Comparison of ENCODE assay signal across 1 cellular context in the genomic region with DNA sequence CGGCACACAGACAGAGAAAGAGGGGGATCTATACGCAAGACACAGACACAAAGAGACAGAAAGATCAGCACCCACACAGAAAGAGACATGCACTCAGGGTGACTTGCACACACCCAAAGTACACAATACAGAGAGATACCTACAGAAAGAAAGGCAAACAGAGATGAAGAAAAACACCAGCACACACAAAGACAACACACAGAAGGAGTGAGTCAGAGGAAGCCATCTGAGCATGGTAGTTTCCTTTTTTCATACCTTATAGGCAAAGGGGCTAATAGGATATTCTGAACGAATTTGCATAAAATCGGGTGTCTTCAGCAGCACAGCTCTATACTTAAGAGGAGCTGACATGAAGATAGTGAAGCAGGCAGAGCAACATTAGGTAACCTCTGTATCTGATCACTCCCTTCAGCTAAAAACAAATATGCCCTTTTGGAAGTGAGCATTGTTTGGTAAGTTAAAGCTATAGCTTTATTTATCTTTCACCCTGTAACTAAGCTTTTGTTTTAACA.
TF ChIP-seq lines count a peak whose summit lies in the region.

No MANE protein-coding gene starts in this region.

TF ChIP-seq in HepG2, 621 proteins besides CTCF, POLR2A, EP300 and RAD21 (continued from another document and continues in another):
- TF ChIP-seq KLF12 (CRISPR knock-in tag; IDR thresholded peaks at IDR 0.05; ENCODE audit: borderline replicate concordance): no peak
- peak; percentile 61; the same call in 1 of the 2 replicates for TF ChIP-seq ELF3 (CRISPR knock-in tag; IDR thresholded peaks at IDR 0.05)
- TF ChIP-seq ZNF746 (CRISPR knock-in tag; IDR thresholded peaks at IDR 0.05): no peak
- no peak for TF ChIP-seq GABPB1 (CRISPR knock-in tag; IDR thresholded peaks at IDR 0.05)
- TF ChIP-seq ZNF543 (CRISPR knock-in tag; IDR thresholded peaks at IDR 0.05): no peak
- TF ChIP-seq MTA1 (CRISPR knock-in tag; IDR thresholded peaks at IDR 0.05; ENCODE audit: borderline replicate concordance): no peak
- TF ChIP-seq CBX5 (CRISPR knock-in tag; IDR thresholded peaks at IDR 0.05; ENCODE audit: borderline replicate concordance): no peak
- TF ChIP-seq, protein P1, sequence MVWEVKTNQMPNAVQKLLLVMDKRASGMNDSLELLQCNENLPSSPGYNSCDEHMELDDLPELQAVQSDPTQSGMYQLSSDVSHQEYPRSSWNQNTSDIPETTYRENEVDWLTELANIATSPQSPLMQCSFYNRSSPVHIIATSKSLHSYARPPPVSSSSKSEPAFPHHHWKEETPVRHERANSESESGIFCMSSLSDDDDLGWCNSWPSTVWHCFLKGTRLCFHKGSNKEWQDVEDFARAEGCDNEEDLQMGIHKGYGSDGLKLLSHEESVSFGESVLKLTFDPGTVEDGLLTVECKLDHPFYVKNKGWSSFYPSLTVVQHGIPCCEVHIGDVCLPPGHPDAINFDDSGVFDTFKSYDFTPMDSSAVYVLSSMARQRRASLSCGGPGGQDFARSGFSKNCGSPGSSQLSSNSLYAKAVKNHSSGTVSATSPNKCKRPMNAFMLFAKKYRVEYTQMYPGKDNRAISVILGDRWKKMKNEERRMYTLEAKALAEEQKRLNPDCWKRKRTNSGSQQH (CRISPR knock-in tag; IDR thresholded peaks at IDR 0.05; ENCODE audit: low read depth): 0 out of 2 replicates have a peak, but pooled peaks have one; percentile 8
- no peak for TF ChIP-seq ZNF431 (CRISPR knock-in tag; IDR thresholded peaks at IDR 0.05; ENCODE audit: borderline replicate concordance, low read depth)
- TF ChIP-seq THAP11 (CRISPR knock-in tag; IDR thresholded peaks at IDR 0.05): no peak
- no peak for TF ChIP-seq ZNF549 (CRISPR knock-in tag; IDR thresholded peaks at IDR 0.05)
- TF ChIP-seq ZNF550 (CRISPR knock-in tag; IDR thresholded peaks at IDR 0.05; ENCODE audit: borderline replicate concordance): no peak
- TF ChIP-seq ZNF629 (CRISPR knock-in tag; conservative IDR thresholded peaks at IDR 0.05): no peak
- TF ChIP-seq, protein P2, sequence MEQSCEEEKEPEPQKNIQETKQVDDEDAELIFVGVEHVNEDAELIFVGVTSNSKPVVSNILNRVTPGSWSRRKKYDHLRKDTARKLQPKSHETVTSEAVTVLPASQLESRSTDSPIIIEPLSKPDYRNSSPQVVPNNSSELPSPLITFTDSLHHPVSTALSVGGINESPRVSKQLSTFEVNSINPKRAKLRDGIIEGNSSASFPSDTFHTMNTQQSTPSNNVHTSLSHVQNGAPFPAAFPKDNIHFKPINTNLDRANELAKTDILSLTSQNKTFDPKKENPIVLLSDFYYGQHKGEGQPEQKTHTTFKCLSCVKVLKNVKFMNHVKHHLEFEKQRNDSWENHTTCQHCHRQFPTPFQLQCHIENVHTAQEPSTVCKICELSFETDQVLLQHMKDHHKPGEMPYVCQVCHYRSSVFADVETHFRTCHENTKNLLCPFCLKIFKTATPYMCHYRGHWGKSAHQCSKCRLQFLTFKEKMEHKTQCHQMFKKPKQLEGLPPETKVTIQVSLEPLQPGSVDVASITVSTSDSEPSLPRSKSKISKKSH (CRISPR knock-in tag; IDR thresholded peaks at IDR 0.05; ENCODE audit: borderline replicate concordance): no peak
- TF ChIP-seq, protein P3, sequence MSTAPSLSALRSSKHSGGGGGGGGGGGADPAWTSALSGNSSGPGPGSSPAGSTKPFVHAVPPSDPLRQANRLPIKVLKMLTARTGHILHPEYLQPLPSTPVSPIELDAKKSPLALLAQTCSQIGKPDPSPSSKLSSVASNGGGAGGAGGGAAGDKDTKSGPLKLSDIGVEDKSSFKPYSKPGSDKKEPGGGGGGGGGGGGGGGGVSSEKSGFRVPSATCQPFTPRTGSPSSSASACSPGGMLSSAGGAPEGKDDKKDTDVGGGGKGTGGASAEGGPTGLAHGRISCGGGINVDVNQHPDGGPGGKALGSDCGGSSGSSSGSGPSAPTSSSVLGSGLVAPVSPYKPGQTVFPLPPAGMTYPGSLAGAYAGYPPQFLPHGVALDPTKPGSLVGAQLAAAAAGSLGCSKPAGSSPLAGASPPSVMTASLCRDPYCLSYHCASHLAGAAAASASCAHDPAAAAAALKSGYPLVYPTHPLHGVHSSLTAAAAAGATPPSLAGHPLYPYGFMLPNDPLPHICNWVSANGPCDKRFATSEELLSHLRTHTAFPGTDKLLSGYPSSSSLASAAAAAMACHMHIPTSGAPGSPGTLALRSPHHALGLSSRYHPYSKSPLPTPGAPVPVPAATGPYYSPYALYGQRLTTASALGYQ (CRISPR knock-in tag; IDR thresholded peaks at IDR 0.05): no peak; the same call in 1 of the 2 replicates
- no peak for TF ChIP-seq NPAS2 (CRISPR knock-in tag; IDR thresholded peaks at IDR 0.05; ENCODE audit: borderline replicate concordance)
- TF ChIP-seq FOSL1 (CRISPR knock-in tag; IDR thresholded peaks at IDR 0.05; ENCODE audit: borderline replicate concordance): peak; percentile 30; the same call in 1 of the 2 replicates
- TF ChIP-seq, protein P4, sequence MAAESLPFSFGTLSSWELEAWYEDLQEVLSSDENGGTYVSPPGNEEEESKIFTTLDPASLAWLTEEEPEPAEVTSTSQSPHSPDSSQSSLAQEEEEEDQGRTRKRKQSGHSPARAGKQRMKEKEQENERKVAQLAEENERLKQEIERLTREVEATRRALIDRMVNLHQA (CRISPR knock-in tag; IDR thresholded peaks at IDR 0.05): no peak
- no peak for TF ChIP-seq TP53 (CRISPR knock-in tag; conservative IDR thresholded peaks at IDR 0.05)
- TF ChIP-seq SOX13 (IDR thresholded peaks at IDR 0.05): peak; percentile 65; the same call in 1 of the 2 replicates
- peak in 1 of 2 experiments; percentile 90; a peak in 2 of 4 replicates for TF ChIP-seq SOX13 (CRISPR knock-in tag; conservative IDR thresholded peaks at IDR 0.05 in 1 of 2, IDR thresholded peaks at IDR 0.05 in 1 of 2)
- no peak for TF ChIP-seq NFE2 (CRISPR knock-in tag; IDR thresholded peaks at IDR 0.05)
- TF ChIP-seq, protein P5, sequence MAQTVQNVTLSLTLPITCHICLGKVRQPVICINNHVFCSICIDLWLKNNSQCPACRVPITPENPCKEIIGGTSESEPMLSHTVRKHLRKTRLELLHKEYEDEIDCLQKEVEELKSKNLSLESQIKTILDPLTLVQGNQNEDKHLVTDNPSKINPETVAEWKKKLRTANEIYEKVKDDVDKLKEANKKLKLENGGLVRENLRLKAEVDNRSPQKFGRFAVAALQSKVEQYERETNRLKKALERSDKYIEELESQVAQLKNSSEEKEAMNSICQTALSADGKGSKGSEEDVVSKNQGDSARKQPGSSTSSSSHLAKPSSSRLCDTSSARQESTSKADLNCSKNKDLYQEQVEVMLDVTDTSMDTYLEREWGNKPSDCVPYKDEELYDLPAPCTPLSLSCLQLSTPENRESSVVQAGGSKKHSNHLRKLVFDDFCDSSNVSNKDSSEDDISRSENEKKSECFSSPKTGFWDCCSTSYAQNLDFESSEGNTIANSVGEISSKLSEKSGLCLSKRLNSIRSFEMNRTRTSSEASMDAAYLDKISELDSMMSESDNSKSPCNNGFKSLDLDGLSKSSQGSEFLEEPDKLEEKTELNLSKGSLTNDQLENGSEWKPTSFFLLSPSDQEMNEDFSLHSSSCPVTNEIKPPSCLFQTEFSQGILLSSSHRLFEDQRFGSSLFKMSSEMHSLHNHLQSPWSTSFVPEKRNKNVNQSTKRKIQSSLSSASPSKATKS (CRISPR knock-in tag; IDR thresholded peaks at IDR 0.05): no peak
- TF ChIP-seq, protein P6, sequence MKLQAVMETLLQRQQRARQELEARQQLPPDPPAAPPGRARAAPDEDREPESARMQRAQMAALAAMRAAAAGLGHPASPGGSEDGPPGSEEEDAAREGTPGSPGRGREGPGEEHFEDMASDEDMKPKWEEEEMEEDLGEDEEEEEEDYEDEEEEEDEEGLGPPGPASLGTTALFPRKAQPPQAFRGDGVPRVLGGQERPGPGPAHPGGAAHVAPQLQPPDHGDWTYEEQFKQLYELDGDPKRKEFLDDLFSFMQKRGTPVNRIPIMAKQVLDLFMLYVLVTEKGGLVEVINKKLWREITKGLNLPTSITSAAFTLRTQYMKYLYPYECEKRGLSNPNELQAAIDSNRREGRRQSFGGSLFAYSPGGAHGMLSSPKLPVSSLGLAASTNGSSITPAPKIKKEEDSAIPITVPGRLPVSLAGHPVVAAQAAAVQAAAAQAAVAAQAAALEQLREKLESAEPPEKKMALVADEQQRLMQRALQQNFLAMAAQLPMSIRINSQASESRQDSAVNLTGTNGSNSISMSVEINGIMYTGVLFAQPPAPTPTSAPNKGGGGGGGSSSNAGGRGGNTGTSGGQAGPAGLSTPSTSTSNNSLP (IDR thresholded peaks at IDR 0.05; ENCODE audit: low read depth, low read length): peak; percentile 42; the same call in 1 of the 2 replicates
- TF ChIP-seq ZNF207 (IDR thresholded peaks at IDR 0.05; ENCODE audit: borderline replicate concordance): no peak
- TF ChIP-seq ZBTB7B (CRISPR knock-in tag; IDR thresholded peaks at IDR 0.05): no peak
- no peak for TF ChIP-seq ZNF264 (CRISPR knock-in tag; IDR thresholded peaks at IDR 0.05)
- TF ChIP-seq, protein P7, sequence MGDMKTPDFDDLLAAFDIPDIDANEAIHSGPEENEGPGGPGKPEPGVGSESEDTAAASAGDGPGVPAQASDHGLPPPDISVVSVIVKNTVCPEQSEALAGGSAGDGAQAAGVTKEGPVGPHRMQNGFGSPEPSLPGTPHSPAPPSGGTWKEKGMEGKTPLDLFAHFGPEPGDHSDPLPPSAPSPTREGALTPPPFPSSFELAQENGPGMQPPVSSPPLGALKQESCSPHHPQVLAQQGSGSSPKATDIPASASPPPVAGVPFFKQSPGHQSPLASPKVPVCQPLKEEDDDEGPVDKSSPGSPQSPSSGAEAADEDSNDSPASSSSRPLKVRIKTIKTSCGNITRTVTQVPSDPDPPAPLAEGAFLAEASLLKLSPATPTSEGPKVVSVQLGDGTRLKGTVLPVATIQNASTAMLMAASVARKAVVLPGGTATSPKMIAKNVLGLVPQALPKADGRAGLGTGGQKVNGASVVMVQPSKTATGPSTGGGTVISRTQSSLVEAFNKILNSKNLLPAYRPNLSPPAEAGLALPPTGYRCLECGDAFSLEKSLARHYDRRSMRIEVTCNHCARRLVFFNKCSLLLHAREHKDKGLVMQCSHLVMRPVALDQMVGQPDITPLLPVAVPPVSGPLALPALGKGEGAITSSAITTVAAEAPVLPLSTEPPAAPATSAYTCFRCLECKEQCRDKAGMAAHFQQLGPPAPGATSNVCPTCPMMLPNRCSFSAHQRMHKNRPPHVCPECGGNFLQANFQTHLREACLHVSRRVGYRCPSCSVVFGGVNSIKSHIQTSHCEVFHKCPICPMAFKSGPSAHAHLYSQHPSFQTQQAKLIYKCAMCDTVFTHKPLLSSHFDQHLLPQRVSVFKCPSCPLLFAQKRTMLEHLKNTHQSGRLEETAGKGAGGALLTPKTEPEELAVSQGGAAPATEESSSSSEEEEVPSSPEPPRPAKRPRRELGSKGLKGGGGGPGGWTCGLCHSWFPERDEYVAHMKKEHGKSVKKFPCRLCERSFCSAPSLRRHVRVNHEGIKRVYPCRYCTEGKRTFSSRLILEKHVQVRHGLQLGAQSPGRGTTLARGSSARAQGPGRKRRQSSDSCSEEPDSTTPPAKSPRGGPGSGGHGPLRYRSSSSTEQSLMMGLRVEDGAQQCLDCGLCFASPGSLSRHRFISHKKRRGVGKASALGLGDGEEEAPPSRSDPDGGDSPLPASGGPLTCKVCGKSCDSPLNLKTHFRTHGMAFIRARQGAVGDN (CRISPR knock-in tag; IDR thresholded peaks at IDR 0.05): no peak
- TF ChIP-seq RBM22 (optimal IDR thresholded peaks at IDR 0.05; ENCODE audit: low read length): peak; percentile 90
- TF ChIP-seq KDM6A (CRISPR knock-in tag; IDR thresholded peaks at IDR 0.05; ENCODE audit: low read depth): 0 out of 2 replicates have a peak, but pooled peaks have one; percentile 36
- TF ChIP-seq ZNF292 (CRISPR knock-in tag; IDR thresholded peaks at IDR 0.05; ENCODE audit: borderline replicate concordance, low read depth): no peak
- TF ChIP-seq, protein P8, sequence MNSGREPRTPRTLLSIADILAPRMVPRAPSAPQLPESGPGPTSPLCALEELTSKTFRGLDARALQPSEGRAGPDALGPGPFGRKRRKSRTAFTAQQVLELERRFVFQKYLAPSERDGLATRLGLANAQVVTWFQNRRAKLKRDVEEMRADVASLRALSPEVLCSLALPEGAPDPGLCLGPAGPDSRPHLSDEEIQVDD (CRISPR knock-in tag; IDR thresholded peaks at IDR 0.05; ENCODE audit: borderline replicate concordance): no peak
- TF ChIP-seq ZNF256 (CRISPR knock-in tag; conservative IDR thresholded peaks at IDR 0.05): no peak
- no peak for TF ChIP-seq ZNF460 (CRISPR knock-in tag; IDR thresholded peaks at IDR 0.05; ENCODE audit: borderline replicate concordance)
- TF ChIP-seq ZNF749 (CRISPR knock-in tag; IDR thresholded peaks at IDR 0.05; ENCODE audit: borderline replicate concordance): no peak
- TF ChIP-seq, protein P9, sequence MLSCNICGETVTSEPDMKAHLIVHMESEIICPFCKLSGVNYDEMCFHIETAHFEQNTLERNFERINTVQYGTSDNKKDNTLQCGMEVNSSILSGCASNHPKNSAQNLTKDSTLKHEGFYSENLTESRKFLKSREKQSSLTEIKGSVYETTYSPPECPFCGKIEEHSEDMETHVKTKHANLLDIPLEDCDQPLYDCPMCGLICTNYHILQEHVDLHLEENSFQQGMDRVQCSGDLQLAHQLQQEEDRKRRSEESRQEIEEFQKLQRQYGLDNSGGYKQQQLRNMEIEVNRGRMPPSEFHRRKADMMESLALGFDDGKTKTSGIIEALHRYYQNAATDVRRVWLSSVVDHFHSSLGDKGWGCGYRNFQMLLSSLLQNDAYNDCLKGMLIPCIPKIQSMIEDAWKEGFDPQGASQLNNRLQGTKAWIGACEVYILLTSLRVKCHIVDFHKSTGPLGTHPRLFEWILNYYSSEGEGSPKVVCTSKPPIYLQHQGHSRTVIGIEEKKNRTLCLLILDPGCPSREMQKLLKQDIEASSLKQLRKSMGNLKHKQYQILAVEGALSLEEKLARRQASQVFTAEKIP (CRISPR knock-in tag; IDR thresholded peaks at IDR 0.05; ENCODE audit: borderline replicate concordance): no peak
- TF ChIP-seq, protein P10, sequence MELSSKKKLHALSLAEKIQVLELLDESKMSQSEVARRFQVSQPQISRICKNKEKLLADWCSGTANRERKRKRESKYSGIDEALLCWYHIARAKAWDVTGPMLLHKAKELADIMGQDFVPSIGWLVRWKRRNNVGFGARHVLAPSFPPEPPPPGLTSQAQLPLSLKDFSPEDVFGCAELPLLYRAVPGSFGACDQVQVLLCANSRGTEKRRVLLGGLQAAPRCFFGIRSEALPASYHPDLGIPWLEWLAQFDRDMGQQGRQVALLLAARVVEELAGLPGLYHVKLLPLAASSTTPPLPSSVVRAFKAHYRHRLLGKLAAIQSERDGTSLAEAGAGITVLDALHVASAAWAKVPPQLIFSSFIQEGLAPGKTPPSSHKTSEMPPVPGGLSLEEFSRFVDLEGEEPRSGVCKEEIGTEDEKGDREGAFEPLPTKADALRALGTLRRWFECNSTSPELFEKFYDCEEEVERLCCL (CRISPR knock-in tag; IDR thresholded peaks at IDR 0.05; ENCODE audit: borderline replicate concordance): no peak
- no peak for TF ChIP-seq TRIM24 (CRISPR knock-in tag; IDR thresholded peaks at IDR 0.05)
- TF ChIP-seq ZNF33B (CRISPR knock-in tag; IDR thresholded peaks at IDR 0.05): no peak
- no peak for TF ChIP-seq LCORL (IDR thresholded peaks at IDR 0.05)
- no peak for TF ChIP-seq LCORL (CRISPR knock-in tag; IDR thresholded peaks at IDR 0.05)
- TF ChIP-seq ZFP36L2 (CRISPR knock-in tag; IDR thresholded peaks at IDR 0.05): no peak
- no peak for TF ChIP-seq ZBTB8A (CRISPR knock-in tag; IDR thresholded peaks at IDR 0.05; ENCODE audit: borderline replicate concordance, low read depth)
- TF ChIP-seq PHB2 (IDR thresholded peaks at IDR 0.05; ENCODE audit: partially characterized antibody): no peak
- TF ChIP-seq MTF1 (CRISPR knock-in tag; IDR thresholded peaks at IDR 0.05): no peak
- no peak for TF ChIP-seq ZC3H13 (CRISPR knock-in tag; IDR thresholded peaks at IDR 0.05)
- TF ChIP-seq ZBTB3 (CRISPR knock-in tag; IDR thresholded peaks at IDR 0.05; ENCODE audit: borderline replicate concordance, low read depth): no peak
- TF ChIP-seq NCOA1 (CRISPR knock-in tag; IDR thresholded peaks at IDR 0.05): no peak
- TF ChIP-seq U2AF1 (optimal IDR thresholded peaks at IDR 0.05; ENCODE audit: low read depth, low read length): no peak
- TF ChIP-seq AKAP8 (CRISPR knock-in tag; IDR thresholded peaks at IDR 0.05): no peak
